27 cellular contexts compared by ENCODE assay signal in genomic region chr5:65338606-65339151, GRCh38.
DNase-seq lines count a peak whose midpoint lies in the region; ATAC-seq, FAIRE-seq and TF ChIP-seq lines count a peak whose summit lies in the region.
"Had no signal": no experiment of that assay in that cellular context is flagged by ENCODE, and none has a peak within 500 bp of the region (broad histone marks: within the 10 kb centered on the region; RNA-seq: fewer than 3 reads in every experiment).

No MANE protein-coding gene starts in this region.

- peaks cover 11% of the 10 kb centered on the region; the same call in 2 of the 3 replicates for H3K9me3 Mint-ChIP-seq in GM23338

- H2BK5ac ChIP-seq in H1 (ENCODE audit: low read depth, low read length) (no peak overlapping the region), neuronal stem cell (ENCODE audit: low read length) (peak overlapping the region; percentile 39)

- H3K4me1 ChIP-seq in GM23338 (ENCODE audit: insufficient read depth) (no peaks in the 10 kb centered on the region), H1 (replicated peaks in 1 of 4; ENCODE audit: control insufficient read depth in 3 of 4, insufficient read depth in 4 of 4, low read length in 3 of 4) (no peaks in the 10 kb centered on the region), neuronal stem cell (ENCODE audit: control insufficient read depth in 2 of 2, insufficient read depth in 1 of 2, low read depth in 1 of 2, low read length in 2 of 2) (peaks cover 0 to 1% of the 10 kb centered on the region in 2 donors)
- H3K4me1 ChIP-seq: BLaER1 treated with 17β-estradiol and CSF1 and Interleukin-3, amounts not matched to agents 10 nM and 100 nM had no signal

- H2BK12ac ChIP-seq in H1 (ENCODE audit: low read depth, low read length) (no peak overlapping the region), neuronal stem cell (ENCODE audit: low read length) (no peak overlapping the region)

- FAIRE-seq in H1 (lab: Jason Lieb, UNC) = no peak
- FAIRE-seq in frontal cortex (lab: Jason Lieb, UNC) = no peak

- no peak overlapping the region for H2BK20ac ChIP-seq in H1 (ENCODE audit: low read length)

- H3K4me3 ChIP-seq in GM23338 = no peak overlapping the region
- H3K4me3 ChIP-seq in H1 (ENCODE audit: extremely low read depth in 1 of 4, insufficient read depth in 2 of 4, low read depth in 3 of 4, low read length in 4 of 4) = no peak overlapping the region
- no peak overlapping the region for H3K4me3 ChIP-seq in neuronal stem cell (ENCODE audit: low read length in 2 of 2)
- H3K4me3 ChIP-seq: BLaER1 treated with 17β-estradiol and CSF1 and Interleukin-3, amounts not matched to agents 10 nM and 100 nM; coronary artery; ovary had no signal

- H2BK120ac ChIP-seq in H1 (replicated peaks; ENCODE audit: low read depth, low read length) = no peak overlapping the region
- H2BK120ac ChIP-seq in neuronal stem cell (ENCODE audit: low read depth, low read length) = no peak overlapping the region

- H3K27me3 Mint-ChIP-seq in GM23338 (ENCODE audit: insufficient read depth, low read depth, poor library complexity) = no peaks in the 10 kb centered on the region
- H3K27me3 Mint-ChIP-seq: activated B cell treated with CpG ODN at 0.5 μM for 24 hours; activated CD4-positive, alpha-beta T cell treated with anti-CD3 and anti-CD28 coated beads, Interleukin-2, amount 10 ng/mL, durations not matched to agents 7 days and 5 days; T-cell had no signal

- H4K20me1 ChIP-seq in GM23338 (replicated peaks; ENCODE audit: insufficient read depth) (no peaks in the 10 kb centered on the region), H1 (replicated peaks in 1 of 2; ENCODE audit: control insufficient read depth in 1 of 2, insufficient read depth in 2 of 2, low read length in 2 of 2) (no peaks in the 10 kb centered on the region)
- H4K20me1 ChIP-seq: BLaER1 treated with 17β-estradiol and CSF1 and Interleukin-3, amounts not matched to agents 10 nM and 100 nM had no signal

- H3K27ac Mint-ChIP-seq in GM23338 = 0 out of 2 replicates have a peak overlapping the region, but pooled peaks have one; percentile 53
- H3K27ac Mint-ChIP-seq: activated B cell treated with CpG ODN at 0.5 μM for 24 hours; activated CD4-positive, alpha-beta T cell treated with anti-CD3 and anti-CD28 coated beads, Interleukin-2, amount 10 ng/mL, durations not matched to agents 7 days and 5 days; activated naive CD8-positive, alpha-beta T cell treated with anti-CD3 and anti-CD28 coated beads for 36 hours; nephron progenitor cell; T-cell had no signal

- H3K18ac ChIP-seq in H1 (ENCODE audit: extremely low read depth, low read length) (no peak overlapping the region), neuronal stem cell (ENCODE audit: low read length) (peak overlapping the region; percentile 92)

- H3K56ac ChIP-seq in H1 (replicated peaks; ENCODE audit: insufficient read length, low read depth, low read length) = no peak overlapping the region

- no peaks in the 10 kb centered on the region for H3K79me2 ChIP-seq in GM23338 (replicated peaks; ENCODE audit: insufficient read depth)
- H3K79me2 ChIP-seq in H1 (ENCODE audit: control insufficient read depth in 1 of 2, insufficient read depth in 2 of 2, low read length in 2 of 2) = no peaks in the 10 kb centered on the region

- H3K9me3 ChIP-seq in H1 (ENCODE audit: insufficient read depth in 2 of 2, low read depth in 1 of 2, low read length in 1 of 2) (no peaks in the 10 kb centered on the region), neuronal stem cell (replicated peaks in 1 of 2; ENCODE audit: control insufficient read depth in 2 of 2, insufficient read depth in 1 of 2, low read depth in 1 of 2, low read length in 2 of 2) (peaks cover 3 to 4% of the 10 kb centered on the region in 2 donors)
- H3K9me3 ChIP-seq: ovary had no signal

- no peak overlapping the region for H3K4ac ChIP-seq in H1 (replicated peaks; ENCODE audit: insufficient read length, low read depth, low read length)
- H3K4ac ChIP-seq in neuronal stem cell (ENCODE audit: low read length) = peak overlapping the region; percentile 66

- H3K23ac ChIP-seq in H1 (ENCODE audit: insufficient read length) (no peak overlapping the region), neuronal stem cell (ENCODE audit: low read depth, low read length, poor library complexity) (peak overlapping the region; percentile 75)

- H3K36me3 Mint-ChIP-seq in GM23338 (ENCODE audit: low read depth) = peaks cover 12% of the 10 kb centered on the region; the same call in 2 of the 3 replicates

- H3K4me2 ChIP-seq in GM23338 (no peak overlapping the region), H1 (ENCODE audit: insufficient read depth in 1 of 2, low read depth in 2 of 2, low read length in 2 of 2) (no peak overlapping the region), neuronal stem cell (ENCODE audit: insufficient read depth, low read length, poor library complexity, severe bottlenecking) (no peak overlapping the region)
- H3K4me2 ChIP-seq: BLaER1 treated with 17β-estradiol and CSF1 and Interleukin-3, amounts not matched to agents 10 nM and 100 nM had no signal

- no peak overlapping the region for H3K4me3 Mint-ChIP-seq in GM23338
- H3K4me3 Mint-ChIP-seq: activated B cell treated with CpG ODN at 0.5 μM for 24 hours; activated CD4-positive, alpha-beta T cell treated with anti-CD3 and anti-CD28 coated beads, Interleukin-2, amount 10 ng/mL, durations not matched to agents 7 days and 5 days; activated naive CD8-positive, alpha-beta T cell treated with anti-CD3 and anti-CD28 coated beads for 36 hours; nephron progenitor cell; T-cell had no signal

- DNase-seq in GM23338 (ENCODE audit: low spot score) (no peak), NCI-H69 (lab: John Stamatoyannopoulos, UW) (peak; percentile 77), H1 (ENCODE audit: low read depth in 1 of 2, low spot score in 2 of 2) (no peak), neuronal stem cell (ENCODE audit: low spot score) (no peak), NCI-H146 treated with DMSO at 0.1 percent for 48 hours (lab: John Stamatoyannopoulos, UW; ENCODE audit: unreplicated experiment) (no peak), frontal cortex (ENCODE audit: low spot score in 2 of 2) (no peak)
- DNase-seq in activated T-cell treated with anti-CD3 and anti-CD28 coated beads, Interleukin-2, amount 50 U/mL, for 1 hour = no peak
- DNase-seq: activated B cell treated with CpG ODN at 0.5 μM for 24 hours; activated CD4-positive, alpha-beta T cell treated with anti-CD3 and anti-CD28 coated beads, Interleukin-2, amount 10 ng/mL, durations not matched to agents 7 days and 5 days; activated effector memory CD4-positive, alpha-beta T cell treated with Interleukin-2 at 50 U/mL for 16 hours; activated naive CD8-positive, alpha-beta T cell treated with anti-CD3 and anti-CD28 coated beads for 36 hours; anterior cingulate cortex; DMS153; foreskin melanocyte; left colon; NCI-H1436 treated with DMSO at 0.1 percent for 48 hours; NCI-H2107; NCI-H82; nephron progenitor cell; ovary; retina; stimulated activated CD4-positive, alpha-beta T cell treated with anti-CD3 and anti-CD28 coated beads, Interleukin-1b, Interleukin-23, amount 100 ng/mL, for 48 hours; stimulated activated naive CD4-positive, alpha-beta T cell treated with Interleukin-2 at 50 U/mL for 16 hours; T-cell had no signal

- H3K79me1 ChIP-seq in H1 (ENCODE audit: low read depth, low read length) (no peaks in the 10 kb centered on the region), neuronal stem cell (ENCODE audit: low read depth, low read length) (peaks cover 5% of the 10 kb centered on the region)

- no peak overlapping the region for H2AFZ ChIP-seq in GM23338
- H2AFZ ChIP-seq in H1 (ENCODE audit: low read length) = no peak overlapping the region
- no peak overlapping the region for H2AFZ ChIP-seq in neuronal stem cell (ENCODE audit: low read length)

- no peaks in the 10 kb centered on the region for H3F3A ChIP-seq in GM23338 (replicated peaks; ENCODE audit: low read depth)

- no peak for TF ChIP-seq CTCF in GM23338 (conservative IDR thresholded peaks at IDR 0.05; ENCODE audit: low read depth in 2 of 2)
- TF ChIP-seq CTCF in H1 (IDR thresholded peaks at IDR 0.05; ENCODE audit: control extremely low read depth in 1 of 3, insufficient read depth in 1 of 3, low read depth in 1 of 3, low read length in 3 of 3) = no peak

- H3K9ac ChIP-seq in H1 (replicated peaks in 1 of 4; ENCODE audit: extremely low read depth in 1 of 4, low read depth in 3 of 4, low read length in 3 of 4) (no peak overlapping the region), neuronal stem cell (ENCODE audit: low read depth, low read length, poor library complexity) (no peak overlapping the region)
- H3K9ac ChIP-seq: BLaER1 treated with 17β-estradiol and CSF1 and Interleukin-3, amounts not matched to agents 10 nM and 100 nM had no signal

- H3K23me2 ChIP-seq in H1 (ENCODE audit: low read depth, low read length) = no peaks in the 10 kb centered on the region

- H2BK15ac ChIP-seq in H1 (ENCODE audit: low read length) (no peak overlapping the region), neuronal stem cell (ENCODE audit: low read length) (no peak overlapping the region)

- H4K5ac ChIP-seq in H1 (ENCODE audit: insufficient read length, low read depth, low read length) = peak overlapping the region; percentile 26

- TF ChIP-seq RAD21 in H1 (IDR thresholded peaks at IDR 0.05 in 1 of 2, conservative IDR thresholded peaks at IDR 0.05 in 1 of 2; ENCODE audit: low read depth in 2 of 2, low read length in 2 of 2) = no peak

- H3K27me3 ChIP-seq in GM23338 (ENCODE audit: insufficient read depth) (no peaks in the 10 kb centered on the region), H1 (replicated peaks in 1 of 4; ENCODE audit: control insufficient read depth in 3 of 4, extremely low read depth in 1 of 4, insufficient read depth in 3 of 4, low read length in 3 of 4) (no peaks in the 10 kb centered on the region), neuronal stem cell (ENCODE audit: control insufficient read depth in 3 of 3, insufficient read depth in 3 of 3, low read depth in 1 of 3, low read length in 3 of 3) (no peaks in the 10 kb centered on the region)
- H3K27me3 ChIP-seq: BLaER1 treated with 17β-estradiol and CSF1 and Interleukin-3, amounts not matched to agents 10 nM and 100 nM; ovary had no signal

- H2AK5ac ChIP-seq in H1 (ENCODE audit: low read depth, low read length) (no peak overlapping the region), neuronal stem cell (ENCODE audit: low read depth, low read length) (no peak overlapping the region)

- peaks cover 11% of the 10 kb centered on the region for H3K4me1 Mint-ChIP-seq in GM23338
- H3K4me1 Mint-ChIP-seq: activated B cell treated with CpG ODN at 0.5 μM for 24 hours; activated CD4-positive, alpha-beta T cell treated with anti-CD3 and anti-CD28 coated beads, Interleukin-2, amount 10 ng/mL, durations not matched to agents 7 days and 5 days; activated naive CD8-positive, alpha-beta T cell treated with anti-CD3 and anti-CD28 coated beads for 36 hours; nephron progenitor cell; T-cell had no signal

- no peak overlapping the region for H3K27ac ChIP-seq in GM23338 (ENCODE audit: low read depth)
- no peak overlapping the region for H3K27ac ChIP-seq in H1 (ENCODE audit: low read depth, low read length)
- no peak overlapping the region for H3K27ac ChIP-seq in neuronal stem cell (replicated peaks; ENCODE audit: low read length)
- H3K27ac ChIP-seq: BLaER1 treated with 17β-estradiol and CSF1 and Interleukin-3, amounts not matched to agents 10 nM and 100 nM; coronary artery; ovary had no signal

- no peak overlapping the region for H3K14ac ChIP-seq in H1 (ENCODE audit: insufficient read length)
- H3K14ac ChIP-seq in neuronal stem cell (ENCODE audit: low read length) = peak overlapping the region; percentile 71

- H3K9me2 ChIP-seq in GM23338 (ENCODE audit: insufficient read depth) = no peaks in the 10 kb centered on the region

- TF ChIP-seq EP300 in H1 (IDR thresholded peaks at IDR 0.05; ENCODE audit: borderline replicate concordance in 1 of 2, low read depth in 2 of 2, low read length in 2 of 2) = no peak

- POLR2A ChIA-PET in H1 (lab: Charles Lee; ENCODE audit: partially characterized antibody) = no interaction called here

- H4K91ac ChIP-seq in H1 (replicated peaks; ENCODE audit: insufficient read length, low read length) = no peak overlapping the region
- H4K91ac ChIP-seq in neuronal stem cell (ENCODE audit: low read depth, low read length, poor library complexity) = no peak overlapping the region

- CTCF ChIA-PET in H1 (lab: Charles Lee; ENCODE audit: partially characterized antibody) = interaction anchor here (0.7 to 0.9 kb wide), 2 partner anchors 10 to 1028 kb away, joined by 3 to 4 read pairs; no protein-coding TSS in a partner anchor

- H3K36me3 ChIP-seq in GM23338 (ENCODE audit: insufficient read depth) (no peaks in the 10 kb centered on the region), H1 (ENCODE audit: control insufficient read depth in 2 of 4, insufficient read depth in 4 of 4, low read length in 3 of 4) (no peaks in the 10 kb centered on the region), neuronal stem cell (replicated peaks in 1 of 2; ENCODE audit: control insufficient read depth in 2 of 2, insufficient read depth in 2 of 2, low read length in 2 of 2) (no peaks in the 10 kb centered on the region)
- H3K36me3 ChIP-seq: BLaER1 treated with 17β-estradiol and CSF1 and Interleukin-3, amounts not matched to agents 10 nM and 100 nM; ovary had no signal

- ATAC-seq in GM23338 = peak; percentile 49; the same call in 2 of the 3 replicates
- no peak for ATAC-seq in HG02885 (IDR thresholded peaks at IDR 0.05; ENCODE audit: poor library complexity, unreplicated experiment)
- ATAC-seq: left colon, T-cell had no signal

- no peak for TF ChIP-seq POLR2A in H1 (IDR thresholded peaks at IDR 0.05; ENCODE audit: control extremely low read depth in 1 of 2, low read depth in 2 of 2, low read length in 2 of 2)

- H4K8ac ChIP-seq in H1 (ENCODE audit: extremely low read depth, insufficient read depth, low read length) = peak overlapping the region; percentile 15
- no peak overlapping the region for H4K8ac ChIP-seq in neuronal stem cell (ENCODE audit: low read depth, low read length)

- 78% methylated on average over 3 of the region's 3 CpGs; no CpG with 5 or more reads in 1 of the 2 experiments for WGBS in H1 (ENCODE audit: extremely low coverage in 1 of 2, insufficient coverage in 1 of 2, insufficient read length in 1 of 2, insufficient replicate concordance in 2 of 2, low coverage in 1 of 2, low lambda C conversion rate in 2 of 2, missing lambda C conversion rate in 1 of 2), 2 experiments
- WGBS in neuronal stem cell (ENCODE audit: extremely low coverage in 2 of 2, insufficient read length in 2 of 2, insufficient replicate concordance in 1 of 2), 2 donors = no CpG with 5 or more reads among the region's 3 CpGs
